In the genomic region with DNA sequence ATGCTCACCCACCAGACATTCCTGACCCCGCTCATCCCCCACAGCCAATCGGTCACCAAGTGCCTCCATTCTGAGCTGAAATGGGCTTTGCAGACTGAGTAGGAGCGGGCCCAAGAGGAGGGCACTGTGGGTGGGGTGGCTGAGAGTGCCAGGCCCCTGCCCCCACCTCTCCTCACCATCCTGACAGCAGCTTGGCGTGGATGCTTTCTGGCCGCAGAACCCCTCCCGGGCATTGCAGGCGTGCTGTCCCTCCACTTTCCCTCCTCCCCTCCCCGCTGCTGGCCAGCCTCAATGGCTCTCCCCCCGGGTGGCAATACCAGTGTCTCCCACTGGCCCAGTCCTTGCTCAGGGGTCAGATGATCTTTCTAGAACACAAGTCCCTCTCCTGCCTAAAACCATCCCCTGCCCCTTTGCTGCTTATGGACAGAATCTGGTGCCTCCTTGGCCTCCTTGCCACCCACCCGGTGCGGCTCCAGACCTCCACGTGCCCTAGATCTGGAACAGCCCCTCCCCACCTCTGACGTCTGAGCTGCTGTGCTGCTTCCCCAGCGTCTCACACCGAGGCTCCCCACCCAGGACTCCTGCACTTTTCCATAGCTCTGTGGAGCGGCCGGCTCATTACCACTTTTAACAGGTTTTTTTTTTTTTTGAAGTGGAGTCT, we compare ENCODE assay signal across 15 cellular contexts. TPM values are rescaled to one million over a fixed set of nuclear protein-coding genes. Genes with fewer than 3 reads are reported as not detected.
"Had no signal": no experiment of that assay in that cellular context is flagged by ENCODE, and none has a peak within 500 bp of the region (broad histone marks: within the 10 kb centered on the region; RNA-seq: fewer than 3 reads in every experiment).

No MANE protein-coding gene starts in this region.

- H3K9me3 Mint-ChIP-seq: activated naive CD4-positive, alpha-beta T cell treated with anti-CD3 and anti-CD28 coated beads for 36 hours; activated T-helper 1 cell treated with anti-CD3 and anti-CD28 coated beads, Interleukin-12 subunit alpha, Interleukin-12 subunit beta, Interleukin-2, Interleukin-4 antibody, amounts not matched to agents 30 ng/mL and 10 ng/mL and 1 ng/mL, durations not matched to agents 14 hours and 24 hours and 36 hours; nephron had no signal

- DNase-seq: activated CD4-positive, alpha-beta T cell treated with anti-CD3 and anti-CD28 coated beads, Interleukin-2, amount 50 U/mL, for 1 hour; activated naive CD4-positive, alpha-beta T cell treated with anti-CD3 and anti-CD28 coated beads for 36 hours; caudate nucleus; effector CD8-positive, alpha-beta T cell; hippocampal formation; small intestine; T-helper 2 cell had no signal

- H3K4me1 Mint-ChIP-seq: nephron had no signal

- H3K27ac Mint-ChIP-seq: activated naive CD4-positive, alpha-beta T cell treated with anti-CD3 and anti-CD28 coated beads for 36 hours; activated T-helper 1 cell treated with anti-CD3 and anti-CD28 coated beads, Interleukin-12 subunit alpha, Interleukin-12 subunit beta, Interleukin-2, Interleukin-4 antibody, amounts not matched to agents 30 ng/mL and 10 ng/mL and 1 ng/mL, durations not matched to agents 14 hours and 24 hours and 36 hours; memory B cell; nephron had no signal

- ATAC-seq: gastroesophageal sphincter, pancreas had no signal

- H3K4me3 Mint-ChIP-seq: activated naive CD4-positive, alpha-beta T cell treated with anti-CD3 and anti-CD28 coated beads for 36 hours; activated T-helper 1 cell treated with anti-CD3 and anti-CD28 coated beads, Interleukin-12 subunit alpha, Interleukin-12 subunit beta, Interleukin-2, Interleukin-4 antibody, amounts not matched to agents 30 ng/mL and 10 ng/mL and 1 ng/mL, durations not matched to agents 14 hours and 24 hours and 36 hours; memory B cell; nephron had no signal

RNA-seq across cellular contexts. Expression of a gene that starts 52.0 kb away (rescaled TPM):
- total RNA-seq: activated naive CD4-positive, alpha-beta T cell treated with anti-CD3 and anti-CD28 coated beads for 36 hours; activated T-helper 1 cell treated with anti-CD3 and anti-CD28 coated beads, Interleukin-12 subunit alpha, Interleukin-12 subunit beta, Interleukin-2, Interleukin-4 antibody, amounts not matched to agents 30 ng/mL and 10 ng/mL and 1 ng/mL, durations not matched to agents 14 hours and 24 hours and 36 hours; epithelial cell of proximal tubule; renal cortical epithelial cell; tibial nerve had no signal
